ENCODE assay signal across 15 cellular contexts in the genomic region with DNA sequence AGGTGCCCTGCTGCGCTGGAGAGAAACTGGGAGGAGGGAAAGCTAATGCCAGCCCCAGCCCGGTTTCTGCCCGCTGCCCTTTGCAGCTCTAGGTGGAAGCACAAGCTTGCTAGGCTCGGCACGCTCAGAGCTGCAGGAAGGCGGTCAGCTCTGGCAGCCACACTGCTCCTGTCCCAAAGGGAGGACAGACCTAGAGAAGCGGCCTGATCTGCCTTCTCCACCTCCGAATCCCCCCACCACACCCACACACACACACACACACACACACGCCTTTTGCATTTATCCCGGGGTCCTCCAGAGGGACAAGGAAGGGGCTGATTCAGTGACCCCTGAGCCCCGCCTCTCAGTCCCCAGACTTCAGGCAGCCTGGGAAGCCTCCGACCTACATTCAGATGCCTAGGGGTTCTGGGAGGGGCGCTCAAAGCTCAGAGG.
DNase-seq lines count a peak whose midpoint lies in the region; ATAC-seq and TF ChIP-seq lines count a peak whose summit lies in the region.
"Had no signal": no experiment of that assay in that cellular context is flagged by ENCODE, and none has a peak within 500 bp of the region (broad histone marks: within the 10 kb centered on the region; RNA-seq: fewer than 3 reads in every experiment).

No MANE protein-coding gene starts in this region.

- DNase-seq in mesendoderm: no peak
- peak; percentile 54 for DNase-seq in testis
- no peak for DNase-seq in 8988T
- DNase-seq in dedifferentiated amniotic fluid mesenchymal stem cell (ENCODE audit: extremely low spot score): no peak
- DNase-seq: activated CD4-positive, alpha-beta T cell treated with anti-CD3 and anti-CD28 coated beads, Interleukin-2, amount 10 ng/mL, durations not matched to agents 24 days and 14 days; activated T-cell treated with anti-CD3 and anti-CD28 coated beads for 4 hours; central memory CD4-positive, alpha-beta T cell; KG1; NCI-H1105 treated with DMSO at 0.1 percent for 48 hours; NCI-H226; stimulated activated naive CD4-positive, alpha-beta T cell treated with Interleukin-2 at 50 U/mL for 16 hours had no signal

- H3K27me3 Mint-ChIP-seq in brain: peaks cover 7% of the 10 kb centered on the region

- no peak overlapping the region for H4K5ac ChIP-seq in mesendoderm (ENCODE audit: low read length)

- H3K4me3 Mint-ChIP-seq in brain: peak overlapping the region; percentile 67 to 83 (median 77)
- H3K4me3 Mint-ChIP-seq: activated CD4-positive, alpha-beta T cell treated with anti-CD3 and anti-CD28 coated beads, Interleukin-2, amount 10 ng/mL, durations not matched to agents 24 days and 14 days; activated naive CD4-positive, alpha-beta T cell treated with anti-CD3 and anti-CD28 coated beads, Interleukin-2, amount 50 U/mL, for 24 hours had no signal

- H3K9me3 ChIP-seq in HUES6 (ENCODE audit: control insufficient read depth, insufficient read depth, low read depth, low read length): peaks cover 12% of the 10 kb centered on the region
- no peaks in the 10 kb centered on the region for H3K9me3 ChIP-seq in testis

- H3K27ac ChIP-seq in HUES6 (ENCODE audit: low read depth, low read length) (no peak overlapping the region), mesendoderm (ENCODE audit: low read depth, low read length) (no peak overlapping the region), testis (peak overlapping the region; percentile 10 to 45)

- no peaks in the 10 kb centered on the region for H3K79me1 ChIP-seq in mesendoderm (ENCODE audit: low read length)

- no peaks in the 10 kb centered on the region for H3K36me3 ChIP-seq in HUES6 (ENCODE audit: control insufficient read depth, insufficient read depth, low read length)
- H3K36me3 ChIP-seq in mesendoderm (ENCODE audit: control insufficient read depth, insufficient read depth, low read length): no peaks in the 10 kb centered on the region
- H3K36me3 ChIP-seq in testis (ENCODE audit: low read depth, missing control alignments): no peaks in the 10 kb centered on the region

- no peak overlapping the region for H3K4ac ChIP-seq in mesendoderm (ENCODE audit: low read depth, low read length)

- peaks cover 52% of the 10 kb centered on the region for H3K4me1 Mint-ChIP-seq in brain
- H3K4me1 Mint-ChIP-seq: activated CD4-positive, alpha-beta T cell treated with anti-CD3 and anti-CD28 coated beads, Interleukin-2, amount 10 ng/mL, durations not matched to agents 24 days and 14 days had no signal

- peak overlapping the region; percentile 76 to 94 (median 92) for H3K27ac Mint-ChIP-seq in brain
- H3K27ac Mint-ChIP-seq: activated CD4-positive, alpha-beta T cell treated with anti-CD3 and anti-CD28 coated beads, Interleukin-2, amount 10 ng/mL, durations not matched to agents 24 days and 14 days had no signal

- H2BK120ac ChIP-seq in mesendoderm (ENCODE audit: low read depth, low read length): no peak overlapping the region

- peaks cover 32% of the 10 kb centered on the region for H3K36me3 Mint-ChIP-seq in brain
- H3K36me3 Mint-ChIP-seq: activated naive CD4-positive, alpha-beta T cell treated with anti-CD3 and anti-CD28 coated beads, Interleukin-2, amount 50 U/mL, for 24 hours had no signal

- no peak overlapping the region for H2AK5ac ChIP-seq in mesendoderm (ENCODE audit: low read length)

- H3K56ac ChIP-seq in mesendoderm (ENCODE audit: low read length): peak overlapping the region; percentile 71

- H3K23ac ChIP-seq in mesendoderm (ENCODE audit: low read length): peak overlapping the region; percentile 15

- H3K4me1 ChIP-seq in HUES6 (ENCODE audit: control insufficient read depth, insufficient read depth, low read length) (peaks cover 19% of the 10 kb centered on the region), mesendoderm (ENCODE audit: control insufficient read depth, low read depth, low read length) (peaks cover 2% of the 10 kb centered on the region), testis (peaks cover 13% of the 10 kb centered on the region)

- no peak overlapping the region for H3K4me2 ChIP-seq in mesendoderm (ENCODE audit: low read length)

- no peak overlapping the region for H2BK15ac ChIP-seq in mesendoderm (replicated peaks; ENCODE audit: low read depth)

- no peak for ATAC-seq in GM18511 (IDR thresholded peaks at IDR 0.05; ENCODE audit: unreplicated experiment)

- H4K8ac ChIP-seq in mesendoderm (ENCODE audit: low read depth, low read length): no peak overlapping the region

- WGBS in mesendoderm (ENCODE audit: extremely low coverage, insufficient coverage, low lambda C conversion rate): no CpG with 5 or more reads among the region's 13 CpGs
- WGBS in testis, 2 donors: 66 to 78% methylated on average over 13 of the region's 13 CpGs

- no peak for TF ChIP-seq POLR2A in testis (IDR thresholded peaks at IDR 0.05)

- H3K27me3 ChIP-seq in HUES6 (ENCODE audit: control insufficient read depth, insufficient read depth, low read length): no peaks in the 10 kb centered on the region
- H3K27me3 ChIP-seq in mesendoderm (ENCODE audit: insufficient read depth, low read length, poor library complexity): no peaks in the 10 kb centered on the region
- H3K27me3 ChIP-seq in testis: no peaks in the 10 kb centered on the region

- H3K18ac ChIP-seq in mesendoderm (ENCODE audit: low read length): peak overlapping the region; percentile 43

- TF ChIP-seq CTCF in brain (conservative IDR thresholded peaks at IDR 0.05) (no peak), testis (IDR thresholded peaks at IDR 0.05) (no peak)

- no peak overlapping the region for H2BK5ac ChIP-seq in mesendoderm (ENCODE audit: low read length)

- H3K79me2 ChIP-seq in mesendoderm (ENCODE audit: control insufficient read depth, insufficient read depth, low read length): no peaks in the 10 kb centered on the region

- H3K4me3 ChIP-seq in HUES6 (ENCODE audit: low read depth, low read length) (no peak overlapping the region), mesendoderm (ENCODE audit: low read length) (no peak overlapping the region), testis (no peak overlapping the region)

- H3K9me3 Mint-ChIP-seq in brain: peaks cover 14 to 33% (median 22%) of the 10 kb centered on the region in 5 experiments
- H3K9me3 Mint-ChIP-seq: activated naive CD4-positive, alpha-beta T cell treated with anti-CD3 and anti-CD28 coated beads, Interleukin-2, amount 50 U/mL, for 24 hours had no signal

- intact Hi-C loops in testis (cut with DNase I; ENCODE audit: low total_unique reads): no loop called here

- H3K9ac ChIP-seq in HUES6 (ENCODE audit: low read length): peak overlapping the region; percentile 27
- H3K9ac ChIP-seq in mesendoderm (ENCODE audit: low read length): peak overlapping the region; percentile 8

Comparison
In these comparisons a context has a peak if more than half of its experiments do, and no peak if none do; other contexts are left out.
1. H3K27ac ChIP-seq: peak in testis (2 of 2); none in HUES6 (single experiment) and mesendoderm (single experiment).